Comparison of ENCODE assay signal across 1 cellular context in genomic region chr5:165076686-165077085, GRCh38.
TF ChIP-seq lines count a peak whose summit lies in the region.

No MANE protein-coding gene starts in this region.

TF ChIP-seq in GM23338, 12 proteins besides CTCF, POLR2A, EP300 and RAD21 (continued from another document):
- TF ChIP-seq, protein P1, sequence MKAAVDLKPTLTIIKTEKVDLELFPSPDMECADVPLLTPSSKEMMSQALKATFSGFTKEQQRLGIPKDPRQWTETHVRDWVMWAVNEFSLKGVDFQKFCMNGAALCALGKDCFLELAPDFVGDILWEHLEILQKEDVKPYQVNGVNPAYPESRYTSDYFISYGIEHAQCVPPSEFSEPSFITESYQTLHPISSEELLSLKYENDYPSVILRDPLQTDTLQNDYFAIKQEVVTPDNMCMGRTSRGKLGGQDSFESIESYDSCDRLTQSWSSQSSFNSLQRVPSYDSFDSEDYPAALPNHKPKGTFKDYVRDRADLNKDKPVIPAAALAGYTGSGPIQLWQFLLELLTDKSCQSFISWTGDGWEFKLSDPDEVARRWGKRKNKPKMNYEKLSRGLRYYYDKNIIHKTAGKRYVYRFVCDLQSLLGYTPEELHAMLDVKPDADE (IDR thresholded peaks at IDR 0.05), result no peak
- TF ChIP-seq POLR2AphosphoS5 (IDR thresholded peaks at IDR 0.05; ENCODE audit: low read depth) (no peak), EZH2 (IDR thresholded peaks at IDR 0.05; ENCODE audit: low read depth, unreplicated experiment) (no peak), ZNF114 (CRISPR knock-in tag; IDR thresholded peaks at IDR 0.05) (no peak)
